Comparison of ENCODE assay signal across 9 cellular contexts in the genomic region with DNA sequence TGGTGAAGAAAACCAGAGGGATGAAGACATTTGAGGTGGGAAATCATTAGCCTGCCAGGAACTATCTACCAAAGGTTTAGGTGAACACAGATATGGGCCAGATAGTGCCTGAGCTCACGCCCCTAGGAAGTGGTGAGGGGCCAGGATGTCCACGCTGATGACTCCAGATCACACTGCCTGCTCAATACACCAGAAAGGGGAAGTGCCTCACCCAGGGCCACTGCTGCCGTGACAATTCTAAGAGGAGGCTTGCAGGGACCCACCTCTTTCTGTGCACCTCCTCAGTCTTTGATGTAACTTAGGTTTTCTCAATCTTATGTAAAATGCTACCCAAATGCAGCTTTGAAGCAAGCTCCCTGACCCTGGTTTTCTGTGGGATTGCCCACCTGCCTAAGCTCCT. TPM values are rescaled to one million over a fixed set of nuclear protein-coding genes. Genes with fewer than 3 reads are reported as not detected.
DNase-seq lines count a peak whose midpoint lies in the region; ATAC-seq and TF ChIP-seq lines count a peak whose summit lies in the region.
"Had no signal": no experiment of that assay in that cellular context is flagged by ENCODE, and none has a peak within 500 bp of the region (broad histone marks: within the 10 kb centered on the region; RNA-seq: fewer than 3 reads in every experiment).

No MANE protein-coding gene starts in this region.

- peaks cover 0 to 7% of the 10 kb centered on the region in 2 donors for H3K36me3 ChIP-seq in gastroesophageal sphincter

- TF ChIP-seq POLR2A in gastroesophageal sphincter (IDR thresholded peaks at IDR 0.05): no peak

- peaks cover 37% of the 10 kb centered on the region for H3K4me1 Mint-ChIP-seq in CD14-positive monocyte
- peaks cover 10% of the 10 kb centered on the region for H3K4me1 Mint-ChIP-seq in central memory CD8-positive, alpha-beta T cell
- H3K4me1 Mint-ChIP-seq: neural crest cell had no signal

- peak overlapping the region; percentile 70 to 91 (median 88) for H3K27ac Mint-ChIP-seq in CD14-positive monocyte
- H3K27ac Mint-ChIP-seq in central memory CD8-positive, alpha-beta T cell (ENCODE audit: low read depth): no peak overlapping the region

- H3K4me1 ChIP-seq in gastroesophageal sphincter: peaks cover 0 to 11% (median 0%) of the 10 kb centered on the region in 3 donors

- peaks cover 0 to 6% (median 0%) of the 10 kb centered on the region in 7 donors for H3K9me3 Mint-ChIP-seq in CD14-positive monocyte
- no peaks in the 10 kb centered on the region for H3K9me3 Mint-ChIP-seq in central memory CD8-positive, alpha-beta T cell

- no peak for TF ChIP-seq CTCF in CD14-positive monocyte (IDR thresholded peaks at IDR 0.05)
- TF ChIP-seq CTCF in gastroesophageal sphincter (IDR thresholded peaks at IDR 0.05): no peak

- no peak for TF ChIP-seq EP300 in gastroesophageal sphincter (IDR thresholded peaks at IDR 0.05)

- H3K9me3 ChIP-seq in gastroesophageal sphincter: no peaks in the 10 kb centered on the region

- WGBS in gastroesophageal sphincter (ENCODE audit: low coverage in 1 of 2), 2 donors: 72% methylated on average over 3 of the region's 3 CpGs; no CpG with 5 or more reads in 1 of the 2 donors

- H3K4me3 ChIP-seq in gastroesophageal sphincter: no peak overlapping the region

- H3K27me3 Mint-ChIP-seq in CD14-positive monocyte (ENCODE audit: low read depth in 3 of 3): peaks cover 0 to 2% (median 0%) of the 10 kb centered on the region in 3 donors
- H3K27me3 Mint-ChIP-seq in central memory CD8-positive, alpha-beta T cell: no peaks in the 10 kb centered on the region

- H3K27ac ChIP-seq in gastroesophageal sphincter: no peak overlapping the region

- intact Hi-C loops in CD14-positive monocyte (cut with micrococcal nuclease): no loop called here

- peak overlapping the region; percentile 30 to 31 for H3K4me3 Mint-ChIP-seq in CD14-positive monocyte
- no peak overlapping the region for H3K4me3 Mint-ChIP-seq in central memory CD8-positive, alpha-beta T cell
- H3K4me3 Mint-ChIP-seq: neural crest cell had no signal

- DNase-seq in CD14-positive monocyte (ENCODE audit: low spot score) (peak; percentile 82), MV-4-11 (lab: John Stamatoyannopoulos, UW) (peak; percentile 83), NCI-H446 treated with DMSO at 0.1 percent for 48 hours (lab: John Stamatoyannopoulos, UW) (no peak), DMS114 treated with DMSO at 0.1 percent for 48 hours (lab: John Stamatoyannopoulos, UW; ENCODE audit: unreplicated experiment) (no peak)
- no peak for DNase-seq in central memory CD8-positive, alpha-beta T cell (ENCODE audit: low spot score in 2 of 2)

- H3K36me3 Mint-ChIP-seq in CD14-positive monocyte: peaks cover 6 to 12% of the 10 kb centered on the region in 2 donors
- H3K36me3 Mint-ChIP-seq in central memory CD8-positive, alpha-beta T cell (ENCODE audit: insufficient read depth): peaks cover 3% of the 10 kb centered on the region

- H3K27me3 ChIP-seq in gastroesophageal sphincter: no peaks in the 10 kb centered on the region

- ATAC-seq in GM19351 (IDR thresholded peaks at IDR 0.05; ENCODE audit: unreplicated experiment) (peak; percentile 79), gastroesophageal sphincter (no peak), GM18517 (IDR thresholded peaks at IDR 0.05; ENCODE audit: unreplicated experiment) (no peak)
- ATAC-seq in central memory CD8-positive, alpha-beta T cell (replicated peaks; ENCODE audit: extremely low read depth, poor library complexity, severe bottlenecking): peak; percentile 84

RNA-seq across cellular contexts. Expression of a gene that starts 5.4 kb away (rescaled TPM):
- polyA plus RNA-seq in CD14-positive monocyte: 1 to 10 TPM; 1.5 to 1.9 TPM
- 1 to 10 TPM in 1 of 4 donors, under 1 TPM in 2, not detected in 1; 0.67 to 1.6 (median 0.89) TPM for total RNA-seq in gastroesophageal sphincter
- total RNA-seq: neural crest cell had no signal

RNA-seq across cellular contexts. Expression of a gene that starts 13.7 kb away (rescaled TPM):
- 100 to 1,000 TPM; 117 to 144 TPM for polyA plus RNA-seq in CD14-positive monocyte
- total RNA-seq in gastroesophageal sphincter: 100 to 1,000 TPM in 1 of 4 donors, 10 to 100 TPM in 3; 49.7 to 137 (median 81.7) TPM

Comparison
In these comparisons a context has a peak if more than half of its experiments do, and no peak if none do; other contexts are left out.
1. DNase-seq: peak in CD14-positive monocyte (single experiment) and MV-4-11 (single experiment); none in central memory CD8-positive, alpha-beta T cell (0 of 2), NCI-H446 treated with DMSO at 0.1 percent for 48 hours (single experiment) and DMS114 treated with DMSO at 0.1 percent for 48 hours (single experiment).
2. ATAC-seq: peak in GM19351 (single experiment) and central memory CD8-positive, alpha-beta T cell (single experiment); none in gastroesophageal sphincter (single experiment) and GM18517 (single experiment).